ENCODE assay signal across 19 cellular contexts in genomic region chr22:28498044-28498443, GRCh38.
A peak's percentile ranks its signal among the peaks of the same experiment; 100 is the strongest.
DNase-seq lines count a peak whose midpoint lies in the region; ATAC-seq and TF ChIP-seq lines count a peak whose summit lies in the region.
"Had no signal": no experiment of that assay in that cellular context is flagged by ENCODE, and none has a peak within 500 bp of the region (broad histone marks: within the 10 kb centered on the region; RNA-seq: fewer than 3 reads in every experiment).

No MANE protein-coding gene starts in this region.

- peaks cover 8% of the 10 kb centered on the region for H3K36me3 Mint-ChIP-seq in nephron progenitor cell (ENCODE audit: low read depth)
- H3K36me3 Mint-ChIP-seq: CD8-positive, alpha-beta T cell had no signal

- DNase-seq in DND-41, result no peak
- no peak for DNase-seq in nephron progenitor cell
- no peak for DNase-seq in RPMI8226
- no peak for DNase-seq in colonic mucosa
- DNase-seq: AML-193; Caco-2; Calu3; CD4-positive, alpha-beta T cell; CD8-positive, alpha-beta T cell; DMS79 treated with DMSO at 0.1 percent for 48 hours; EL; GDM1 had no signal

- peak overlapping the region; percentile 49 for H3K27ac Mint-ChIP-seq in nephron progenitor cell
- H3K27ac Mint-ChIP-seq: B cell; CD4-positive, alpha-beta T cell; CD8-positive, alpha-beta T cell had no signal

- no peaks in the 10 kb centered on the region for H3K9me3 Mint-ChIP-seq in nephron progenitor cell
- H3K9me3 Mint-ChIP-seq: CD4-positive, alpha-beta T cell; CD8-positive, alpha-beta T cell had no signal

- H3K36me3 ChIP-seq in DND-41 (ENCODE audit: insufficient read depth, low read length), result no peaks in the 10 kb centered on the region
- no peaks in the 10 kb centered on the region for H3K36me3 ChIP-seq in Loucy (ENCODE audit: insufficient read depth, low read length)
- no peaks in the 10 kb centered on the region for H3K36me3 ChIP-seq in colonic mucosa
- H3K36me3 ChIP-seq: BLaER1 treated with 17β-estradiol and CSF1 and Interleukin-3, amounts not matched to agents 10 nM and 100 nM had no signal

- H3F3A ChIP-seq in Loucy (ENCODE audit: low read depth), result peaks cover 8% of the 10 kb centered on the region; the same call in 1 of the 2 replicates

- no peak overlapping the region for H3K4me3 ChIP-seq in DND-41 (ENCODE audit: low read depth in 1 of 2, low read length in 2 of 2)
- H3K4me3 ChIP-seq in Loucy (ENCODE audit: low read length, poor library complexity, severe bottlenecking), result peak overlapping the region; percentile 36
- no peak overlapping the region for H3K4me3 ChIP-seq in colonic mucosa
- H3K4me3 ChIP-seq: A549; BLaER1 treated with 17β-estradiol and CSF1 and Interleukin-3, amounts not matched to agents 10 nM and 100 nM; GM12878 had no signal

- H3K4me2 ChIP-seq in DND-41 (ENCODE audit: insufficient read depth, low read length), result peak overlapping the region; percentile 53
- H3K4me2 ChIP-seq in Loucy (ENCODE audit: low read depth, low read length, poor library complexity, severe bottlenecking), result peak overlapping the region; percentile 66
- H3K4me2 ChIP-seq: BLaER1 treated with 17β-estradiol and CSF1 and Interleukin-3, amounts not matched to agents 10 nM and 100 nM had no signal

- H3K27me3 ChIP-seq in DND-41 (ENCODE audit: insufficient read depth, low read length, poor library complexity), result no peaks in the 10 kb centered on the region
- H3K27me3 ChIP-seq in Loucy (ENCODE audit: insufficient read depth, low read length, poor library complexity, severe bottlenecking), result no peaks in the 10 kb centered on the region
- no peaks in the 10 kb centered on the region for H3K27me3 ChIP-seq in colonic mucosa
- H3K27me3 ChIP-seq: BLaER1 treated with 17β-estradiol and CSF1 and Interleukin-3, amounts not matched to agents 10 nM and 100 nM had no signal

- H3K4me1 ChIP-seq in DND-41 (ENCODE audit: insufficient read depth, low read length), result peaks cover 88% of the 10 kb centered on the region
- H3K4me1 ChIP-seq in Loucy (ENCODE audit: insufficient read depth, low read length, poor library complexity, severe bottlenecking), result peaks cover 87% of the 10 kb centered on the region
- H3K4me1 ChIP-seq in colonic mucosa, result no peaks in the 10 kb centered on the region
- H3K4me1 ChIP-seq: BLaER1 treated with 17β-estradiol and CSF1 and Interleukin-3, amounts not matched to agents 10 nM and 100 nM; Caco-2 had no signal

- H3K27ac ChIP-seq in DND-41 (ENCODE audit: low read length) (peak overlapping the region; percentile 74), colonic mucosa (no peak overlapping the region)
- H3K27ac ChIP-seq: 22Rv1; A549; BLaER1 treated with 17β-estradiol and CSF1 and Interleukin-3, amounts not matched to agents 10 nM and 100 nM; C4-2B had no signal

- no peaks in the 10 kb centered on the region for H3K4me1 Mint-ChIP-seq in nephron progenitor cell
- H3K4me1 Mint-ChIP-seq: B cell had no signal

- peak overlapping the region; percentile 54 for H2AFZ ChIP-seq in DND-41 (ENCODE audit: low read depth, low read length)
- peak overlapping the region; percentile 77 for H2AFZ ChIP-seq in Loucy (ENCODE audit: low read length)

- intact Hi-C loops in colonic mucosa (cut with DNase I), result loop anchor here (10.0 kb wide), 1 partner anchor 57 kb away; no protein-coding TSS in a partner anchor

- H3K27me3 Mint-ChIP-seq in nephron progenitor cell (ENCODE audit: low read depth, poor library complexity), result no peaks in the 10 kb centered on the region

- peak overlapping the region; percentile 25 for H3K9ac ChIP-seq in DND-41 (ENCODE audit: low read depth, low read length)
- peak overlapping the region; percentile 46 for H3K9ac ChIP-seq in Loucy (ENCODE audit: low read depth, low read length, poor library complexity, severe bottlenecking)
- H3K9ac ChIP-seq in colonic mucosa (ENCODE audit: low read depth in 2 of 2, low read length in 2 of 2), result no peak overlapping the region
- H3K9ac ChIP-seq: BLaER1 treated with 17β-estradiol and CSF1 and Interleukin-3, amounts not matched to agents 10 nM and 100 nM had no signal

- no peaks in the 10 kb centered on the region for H3K79me2 ChIP-seq in DND-41 (ENCODE audit: insufficient read depth, low read length)
- no peaks in the 10 kb centered on the region for H3K79me2 ChIP-seq in Loucy (ENCODE audit: insufficient read depth, low read length)

- H3K9me2 ChIP-seq in Loucy (replicated peaks; ENCODE audit: low read depth, low read length), result no peaks in the 10 kb centered on the region

- H4K20me1 ChIP-seq in DND-41 (ENCODE audit: insufficient read depth, low read length) (no peaks in the 10 kb centered on the region), Loucy (ENCODE audit: insufficient read depth, low read length, poor library complexity, severe bottlenecking) (no peaks in the 10 kb centered on the region)
- H4K20me1 ChIP-seq: BLaER1 treated with 17β-estradiol and CSF1 and Interleukin-3, amounts not matched to agents 10 nM and 100 nM had no signal

- ATAC-seq in DND-41 (ENCODE audit: insufficient read depth, low read depth), result peak; percentile 72
- ATAC-seq: A549; CD8-positive, alpha-beta T cell; GM12878 had no signal

- H3K4me3 Mint-ChIP-seq in nephron progenitor cell, result no peak overlapping the region
- H3K4me3 Mint-ChIP-seq: B cell; CD4-positive, alpha-beta T cell; CD8-positive, alpha-beta T cell had no signal

- TF ChIP-seq CTCF in DND-41 (IDR thresholded peaks at IDR 0.05; ENCODE audit: borderline replicate concordance, extremely low read depth, low read length, poor library complexity, severe bottlenecking) (no peak), Loucy (conservative IDR thresholded peaks at IDR 0.05; ENCODE audit: low read length) (no peak), nephron progenitor cell (IDR thresholded peaks at IDR 0.05) (no peak), colonic mucosa (IDR thresholded peaks at IDR 0.05) (no peak)

- no peaks in the 10 kb centered on the region for H3K9me3 ChIP-seq in DND-41 (ENCODE audit: insufficient read depth, low read length, severe bottlenecking)
- no peaks in the 10 kb centered on the region for H3K9me3 ChIP-seq in Loucy (ENCODE audit: insufficient read depth, low read depth, low read length)
- no peaks in the 10 kb centered on the region for H3K9me3 ChIP-seq in colonic mucosa
- H3K9me3 ChIP-seq: A549; BLaER1 treated with 17β-estradiol and CSF1 and Interleukin-3, amounts not matched to agents 10 nM and 100 nM; Caco-2 had no signal

Comparison
In these comparisons a context has a peak if more than half of its experiments do, and no peak if none do; other contexts are left out.
1. H3K9ac ChIP-seq: peak in DND-41 (single experiment) and Loucy (single experiment); none in colonic mucosa (0 of 2).